ENCODE assay signal across 17 cellular contexts in genomic region chr17:21015564-21015963, GRCh38.
"Had no signal": no experiment of that assay in that cellular context is flagged by ENCODE, and none has a peak within 500 bp of the region (broad histone marks: within the 10 kb centered on the region; RNA-seq: fewer than 3 reads in every experiment).

No MANE protein-coding gene starts in this region.

- H3K36me3 ChIP-seq: ovary had no signal

- DNase-seq: activated naive CD4-positive, alpha-beta T cell; activated T-cell treated with anti-CD3 and anti-CD28 coated beads, Interleukin-2, amount 50 U/mL, for 4 hours; foreskin melanocyte; immature natural killer cell; kidney glomerular epithelial cell; left ventricle myocardium inferior; ovary; stimulated activated naive CD4-positive, alpha-beta T cell; T-helper 9 cell had no signal

- H3K9me3 Mint-ChIP-seq: activated T-cell treated with anti-CD3 and anti-CD28 coated beads, Interleukin-2, amount 50 U/mL, for 4 hours; activated T-helper 2 cell treated with anti-CD3 and anti-CD28 coated beads, Interferon-gamma antibody, Interleukin-2, Interleukin-4, amounts not matched to agents 10 μg/mL and 5 μg/mL and 100 μg/mL, durations not matched to agents 14 hours and 24 hours and 36 hours; immature natural killer cell; mesothelial cell of epicardium; natural killer cell treated with Interleukin-12 subunit alpha and Interleukin-12 subunit beta and Interleukin-15 and Interleukin-18, amount 100 ng/mL, for 72 hours had no signal

- H3K4me1 Mint-ChIP-seq: mesothelial cell of epicardium had no signal

- H3K9me3 ChIP-seq: left ventricle myocardium inferior, neutrophil, ovary had no signal

- ATAC-seq: activated T-cell treated with anti-CD3 and anti-CD28 coated beads, Interleukin-2, amount 50 U/mL, for 4 hours; natural killer cell treated with Interleukin-12 subunit alpha and Interleukin-12 subunit beta and Interleukin-15 and Interleukin-18, amount 100 ng/mL, for 72 hours; right cardiac atrium had no signal

- H3K27ac ChIP-seq: cardiac muscle cell, hepatocyte, left ventricle myocardium inferior, neutrophil, ovary, skin epidermis had no signal

- H3K4me3 Mint-ChIP-seq: activated T-cell treated with anti-CD3 and anti-CD28 coated beads, Interleukin-2, amount 50 U/mL, for 4 hours; immature natural killer cell; mesothelial cell of epicardium; natural killer cell treated with Interleukin-12 subunit alpha and Interleukin-12 subunit beta and Interleukin-15 and Interleukin-18, amount 100 ng/mL, for 72 hours had no signal

- H3K27ac Mint-ChIP-seq: activated T-helper 2 cell treated with anti-CD3 and anti-CD28 coated beads, Interferon-gamma antibody, Interleukin-2, Interleukin-4, amounts not matched to agents 10 μg/mL and 5 μg/mL and 100 μg/mL, durations not matched to agents 14 hours and 24 hours and 36 hours; mesothelial cell of epicardium; natural killer cell treated with Interleukin-12 subunit alpha and Interleukin-12 subunit beta and Interleukin-15 and Interleukin-18, amount 100 ng/mL, for 72 hours had no signal

- H3K27me3 ChIP-seq: cardiac muscle cell, hepatocyte, neutrophil, ovary had no signal

- H3K27me3 Mint-ChIP-seq: natural killer cell treated with Interleukin-12 subunit alpha and Interleukin-12 subunit beta and Interleukin-15 and Interleukin-18, amount 100 ng/mL, for 72 hours had no signal

- H3K4me3 ChIP-seq: cardiac muscle cell, hepatocyte, left ventricle myocardium inferior, ovary, skin epidermis had no signal
